10 cellular contexts compared by ENCODE assay signal in genomic region chr2:109513749-109514588, GRCh38.
DNase-seq lines count a peak whose midpoint lies in the region; ATAC-seq and TF ChIP-seq lines count a peak whose summit lies in the region.
"Had no signal": no experiment of that assay in that cellular context is flagged by ENCODE, and none has a peak within 500 bp of the region (broad histone marks: within the 10 kb centered on the region; RNA-seq: fewer than 3 reads in every experiment).

No MANE protein-coding gene starts in this region.

- DNase-seq in DMS53 (lab: John Stamatoyannopoulos, UW): peak; percentile 56
- DNase-seq in DMS53 treated with DMSO at 0.1 percent for 48 hours (lab: John Stamatoyannopoulos, UW; ENCODE audit: unreplicated experiment): no peak
- DNase-seq in left cardiac atrium: no peak
- DNase-seq in stomach: no peak
- DNase-seq in HuH-7.5 (ENCODE audit: low spot score): no peak
- DNase-seq in NCI-H146 (lab: John Stamatoyannopoulos, UW): no peak
- DNase-seq: activated B cell treated with CpG ODN at 0.5 μM for 24 hours had no signal

- intact Hi-C loops in left cardiac atrium (cut with DNase I): loop anchor here in 1 of 2 donors (5.0 to 10.0 kb wide), 2 partner anchors 227 to 659 kb away; no protein-coding TSS in a partner anchor
- intact Hi-C loops in stomach (cut with DNase I; ENCODE audit: low total_unique reads): no loop called here

- WGBS in stomach, 5 donors: 48 to 67% (median 57%) methylated on average over 17 to 20 of the region's 20 CpGs

- no peak overlapping the region for H3K4me3 ChIP-seq in stomach

- peaks cover 4 to 31% (median 14%) of the 10 kb centered on the region in 4 donors for H3K4me1 ChIP-seq in stomach

- TF ChIP-seq POLR2A in stomach (IDR thresholded peaks at IDR 0.05): no peak

- TF ChIP-seq EP300 in stomach (IDR thresholded peaks at IDR 0.05): no peak

- H3K9me3 ChIP-seq in stomach: no peaks in the 10 kb centered on the region

- H3K36me3 ChIP-seq in stomach: no peaks in the 10 kb centered on the region

- H3K27ac ChIP-seq in stomach: peak overlapping the region in 4 of 5 donors; percentile 68 to 84 (median 80)
- H3K27ac ChIP-seq: 22Rv1 had no signal

- H3K27me3 ChIP-seq in stomach: no peaks in the 10 kb centered on the region

- no peak for TF ChIP-seq CTCF in stomach (IDR thresholded peaks at IDR 0.05)

- ATAC-seq in HG02763 (IDR thresholded peaks at IDR 0.05; ENCODE audit: unreplicated experiment) (peak; percentile 64), SK-N-SH treated with all-trans-retinoic acid at 6 μM for 48 hours (peak; percentile 80), left cardiac atrium (peak; percentile 74 to 76)

TF ChIP-seq in SK-N-SH treated with all-trans-retinoic acid at 6 μM for 48 hours, 23 proteins besides CTCF, POLR2A, EP300 and RAD21:
- TF ChIP-seq SNAI2 (CRISPR knock-in tag; IDR thresholded peaks at IDR 0.05) (no peak), CSDC2 (CRISPR knock-in tag; IDR thresholded peaks at IDR 0.05) (no peak), ZNF8 (CRISPR knock-in tag; IDR thresholded peaks at IDR 0.05) (no peak), TOX (CRISPR knock-in tag; IDR thresholded peaks at IDR 0.05; ENCODE audit: borderline replicate concordance) (no peak), TSHZ2 (CRISPR knock-in tag; IDR thresholded peaks at IDR 0.05) (no peak), ESRRG (CRISPR knock-in tag; IDR thresholded peaks at IDR 0.05) (no peak), ZFP3 (CRISPR knock-in tag; IDR thresholded peaks at IDR 0.05) (no peak), ZFP30 (CRISPR knock-in tag; IDR thresholded peaks at IDR 0.05) (no peak), POU6F1 (CRISPR knock-in tag; IDR thresholded peaks at IDR 0.05; ENCODE audit: borderline replicate concordance, low read depth) (no peak), ARNTL (CRISPR knock-in tag; IDR thresholded peaks at IDR 0.05; ENCODE audit: borderline replicate concordance, low read depth) (no peak), PATZ1 (CRISPR knock-in tag; IDR thresholded peaks at IDR 0.05; ENCODE audit: borderline replicate concordance) (no peak), OSR1 (CRISPR knock-in tag; IDR thresholded peaks at IDR 0.05) (no peak), ZNF565 (CRISPR knock-in tag; conservative IDR thresholded peaks at IDR 0.05; ENCODE audit: low read depth) (no peak)
TF ChIP-seq in SK-N-SH treated with all-trans-retinoic acid at 6 μM for 48 hours: peak in this region for 0.
